11 cellular contexts compared by ENCODE assay signal in genomic region chr11:60389279-60389910, GRCh38. TPM values are rescaled to one million over a fixed set of nuclear protein-coding genes. Genes with fewer than 3 reads are reported as not detected.
DNase-seq lines count a peak whose midpoint lies in the region; ATAC-seq, FAIRE-seq and TF ChIP-seq lines count a peak whose summit lies in the region.
"Had no signal": no experiment of that assay in that cellular context is flagged by ENCODE, and none has a peak within 500 bp of the region (broad histone marks: within the 10 kb centered on the region; RNA-seq: fewer than 3 reads in every experiment).

No MANE protein-coding gene starts in this region.

- ATAC-seq in GM21367 (IDR thresholded peaks at IDR 0.05; ENCODE audit: unreplicated experiment) (peak; percentile 95), HG03342 (IDR thresholded peaks at IDR 0.05; ENCODE audit: unreplicated experiment) (peak; percentile 96)

- H3K27me3 Mint-ChIP-seq in dendritic cell treated with granulocyte-macrophage colony-stimulating factor and Interleukin-4, amounts not matched to agents 40 ng/mL and 50 ng/mL, for 4 days = no peaks in the 10 kb centered on the region

- peak overlapping the region; percentile 81 for H3K27ac Mint-ChIP-seq in dendritic cell treated with granulocyte-macrophage colony-stimulating factor and Interleukin-4, amounts not matched to agents 40 ng/mL and 50 ng/mL, for 4 days
- H3K27ac Mint-ChIP-seq: mesothelial cell of epicardium had no signal

- 56% methylated on average over 5 of the region's 5 CpGs for WGBS in prostate gland

- H3K27ac ChIP-seq in prostate gland (no peak overlapping the region), brain microvascular endothelial cell (no peak overlapping the region)

- peaks cover 73% of the 10 kb centered on the region for H3K4me1 Mint-ChIP-seq in dendritic cell treated with granulocyte-macrophage colony-stimulating factor and Interleukin-4, amounts not matched to agents 40 ng/mL and 50 ng/mL, for 4 days (ENCODE audit: low read depth)
- H3K4me1 Mint-ChIP-seq: mesothelial cell of epicardium had no signal

- in situ Hi-C loops in brain microvascular endothelial cell (cut with HindIII; ENCODE audit: low pct_ligation_motif_present, low sequenced_read_pairs) = no loop called here

- no peaks in the 10 kb centered on the region for H3K4me1 ChIP-seq in prostate gland (replicated peaks)
- H3K4me1 ChIP-seq: Caco-2 had no signal

- TF ChIP-seq CTCF in GM12865 (IDR thresholded peaks at IDR 0.05; ENCODE audit: insufficient read depth, low read depth, low read length, missing control alignments) (no peak), prostate gland (IDR thresholded peaks at IDR 0.05) (no peak), brain microvascular endothelial cell (IDR thresholded peaks at IDR 0.05; ENCODE audit: low read depth, low read length, missing control alignments) (no peak)

- H3K9me3 ChIP-seq in prostate gland = no peaks in the 10 kb centered on the region
- H3K9me3 ChIP-seq: Caco-2 had no signal

- H3K36me3 ChIP-seq in prostate gland = no peaks in the 10 kb centered on the region
- no peaks in the 10 kb centered on the region for H3K36me3 ChIP-seq in brain microvascular endothelial cell (replicated peaks)

- FAIRE-seq in HTR-8/SVneo (lab: Jason Lieb, UNC) = no peak

- DNase-seq in GM12865 (ENCODE audit: low read depth) (peak; percentile 82), NCI-H1092 treated with DMSO at 0.1 percent for 48 hours (lab: John Stamatoyannopoulos, UW) (no peak), prostate gland (ENCODE audit: low spot score) (no peak), brain microvascular endothelial cell (no peak), HTR-8/SVneo (ENCODE audit: insufficient read length, low spot score) (no peak)
- DNase-seq: Caco-2 had no signal

- no peak for TF ChIP-seq POLR2A in prostate gland (IDR thresholded peaks at IDR 0.05)

- intact Hi-C loops in dendritic cell treated with granulocyte-macrophage colony-stimulating factor and Interleukin-4, amounts not matched to agents 40 ng/mL and 50 ng/mL, for 4 days (cut with micrococcal nuclease) = no loop called here
- intact Hi-C loops in prostate gland (cut with DNase I) = no loop called here

- H3K36me3 Mint-ChIP-seq in dendritic cell treated with granulocyte-macrophage colony-stimulating factor and Interleukin-4, amounts not matched to agents 40 ng/mL and 50 ng/mL, for 4 days (ENCODE audit: low read depth) = peaks cover 100% of the 10 kb centered on the region
- H3K36me3 Mint-ChIP-seq: mesothelial cell of epicardium had no signal

- no peak overlapping the region for H3K4me3 Mint-ChIP-seq in dendritic cell treated with granulocyte-macrophage colony-stimulating factor and Interleukin-4, amounts not matched to agents 40 ng/mL and 50 ng/mL, for 4 days
- H3K4me3 Mint-ChIP-seq: mesothelial cell of epicardium had no signal

- no peaks in the 10 kb centered on the region for H3K9me3 Mint-ChIP-seq in dendritic cell treated with granulocyte-macrophage colony-stimulating factor and Interleukin-4, amounts not matched to agents 40 ng/mL and 50 ng/mL, for 4 days
- H3K9me3 Mint-ChIP-seq: mesothelial cell of epicardium had no signal

- H3K4me3 ChIP-seq in GM12865 (ENCODE audit: low read depth, low read length) (no peak overlapping the region), prostate gland (no peak overlapping the region), brain microvascular endothelial cell (ENCODE audit: low read depth, low read length) (no peak overlapping the region)

- no peaks in the 10 kb centered on the region for H3K27me3 ChIP-seq in prostate gland (replicated peaks; ENCODE audit: insufficient read depth)
- no peaks in the 10 kb centered on the region for H3K27me3 ChIP-seq in brain microvascular endothelial cell (replicated peaks)

RNA-seq across cellular contexts. Expression of gene MS4A14, which starts 6.9 kb away (rescaled TPM):
- total RNA-seq in prostate gland = 1 to 10 TPM in 1 of 2 donors, under 1 TPM in 1; 0.23 to 6.1 TPM
- total RNA-seq: Caco-2, dermis microvascular lymphatic vessel endothelial cell, mesothelial cell of epicardium had no signal

RNA-seq across cellular contexts. Expression of gene MS4A7, which starts 11.1 kb away (rescaled TPM):
- total RNA-seq in prostate gland = 1 to 10 TPM; 3.7 to 7.6 TPM
- total RNA-seq: Caco-2, dermis microvascular lymphatic vessel endothelial cell, mesothelial cell of epicardium had no signal

RNA-seq across cellular contexts. Expression of gene MS4A5, which starts 40.0 kb away (rescaled TPM):
- 1 to 10 TPM in 1 of 2 donors, not detected in 1; 9.1 TPM for total RNA-seq in prostate gland
- total RNA-seq: Caco-2, dermis microvascular lymphatic vessel endothelial cell, mesothelial cell of epicardium had no signal
